1 cellular context compared by ENCODE assay signal in genomic region chr19:17735410-17735809, GRCh38.
TF ChIP-seq lines count a peak whose summit lies in the region.

No MANE protein-coding gene starts in this region.

TF ChIP-seq in GM12878, 131 proteins besides CTCF, POLR2A, EP300 and RAD21:
- TF ChIP-seq NFYA (IDR thresholded peaks at IDR 0.05; ENCODE audit: borderline replicate concordance, low read depth, low read length) (no peak), MEF2A (IDR thresholded peaks at IDR 0.05; ENCODE audit: insufficient read depth, low read depth, low read length) (no peak), WRNIP1 (IDR thresholded peaks at IDR 0.05; ENCODE audit: borderline replicate concordance, low read depth, low read length) (no peak), ZNF217 (IDR thresholded peaks at IDR 0.05) (no peak), TCF12 (IDR thresholded peaks at IDR 0.05; ENCODE audit: low read depth, low read length) (no peak), SUPT20H (IDR thresholded peaks at IDR 0.05; ENCODE audit: borderline replicate concordance, control insufficient read depth, low read depth, low read length) (no peak), GATAD2B (conservative IDR thresholded peaks at IDR 0.05; ENCODE audit: low read depth) (no peak), ATF3 (IDR thresholded peaks at IDR 0.05; ENCODE audit: borderline replicate concordance, extremely low read depth, low read depth, low read length) (no peak), NR2C1 (IDR thresholded peaks at IDR 0.05) (no peak), PRDM15 (CRISPR knock-in tag; IDR thresholded peaks at IDR 0.05) (no peak), CEBPZ (IDR thresholded peaks at IDR 0.05; ENCODE audit: low read depth, low read length) (no peak)
TF ChIP-seq in GM12878: peak in this region for 0.
